In genomic region chr17:39020037-39020436, GRCh38 we compare ENCODE assay signal across 5 cellular contexts. TPM values are rescaled to one million over a fixed set of nuclear protein-coding genes. Genes with fewer than 3 reads are reported as not detected.
"Had no signal": no experiment of that assay in that cellular context is flagged by ENCODE, and none has a peak within 500 bp of the region (broad histone marks: within the 10 kb centered on the region; RNA-seq: fewer than 3 reads in every experiment).

No MANE protein-coding gene starts in this region.

RNA-seq across cellular contexts. Expression of gene FBXO47, which starts 52.8 kb away (rescaled TPM):
- total RNA-seq: HepG2, HT-29, HT1080 had no signal
- polyA plus RNA-seq: HepG2, IgD-negative memory B cell, IMR-90 had no signal
